In genomic region chr2:23628926-23629325, GRCh38 we compare ENCODE assay signal across 23 cellular contexts.
DNase-seq lines count a peak whose midpoint lies in the region; ATAC-seq and TF ChIP-seq lines count a peak whose summit lies in the region.
"Had no signal": no experiment of that assay in that cellular context is flagged by ENCODE, and none has a peak within 500 bp of the region (broad histone marks: within the 10 kb centered on the region; RNA-seq: fewer than 3 reads in every experiment).

No MANE protein-coding gene starts in this region.

- no peak overlapping the region for H3K4me2 ChIP-seq in DND-41 (ENCODE audit: insufficient read depth, low read length)
- H3K4me2 ChIP-seq in trophoblast cell (ENCODE audit: low read length): no peak overlapping the region

- no peak for TF ChIP-seq POLR2A in prostate gland (IDR thresholded peaks at IDR 0.05)

- peaks cover 5% of the 10 kb centered on the region for H3K27me3 Mint-ChIP-seq in brain
- no peaks in the 10 kb centered on the region for H3K27me3 Mint-ChIP-seq in naive thymus-derived CD4-positive, alpha-beta T cell
- no peaks in the 10 kb centered on the region for H3K27me3 Mint-ChIP-seq in activated T-cell treated with anti-CD3 and anti-CD28 coated beads, Interleukin-2, amount 50 U/mL, for 72 hours (ENCODE audit: low read depth)
- H3K27me3 Mint-ChIP-seq: CD4-positive, alpha-beta T cell; IgD-negative memory B cell had no signal

- peaks cover 77% of the 10 kb centered on the region for H3K4me1 Mint-ChIP-seq in brain
- H3K4me1 Mint-ChIP-seq in naive thymus-derived CD4-positive, alpha-beta T cell: peaks cover 0 to 17% (median 0%) of the 10 kb centered on the region in 7 donors
- H3K4me1 Mint-ChIP-seq in activated T-cell treated with anti-CD3 and anti-CD28 coated beads, Interleukin-2, amount 50 U/mL, for 72 hours (ENCODE audit: low read depth): no peaks in the 10 kb centered on the region

- no CpG with 5 or more reads among the region's 23 CpGs for WGBS in trophoblast cell (ENCODE audit: extremely low coverage, insufficient coverage, insufficient read length)
- 65% methylated on average over 23 of the region's 23 CpGs for WGBS in prostate gland

- H2AFZ ChIP-seq in DND-41 (ENCODE audit: low read depth, low read length) (no peak overlapping the region), trophoblast cell (ENCODE audit: insufficient read depth, low read length, poor library complexity) (no peak overlapping the region)

- CTCF ChIA-PET in naive thymus-derived CD4-positive, alpha-beta T cell (lab: Charles Lee): no interaction called here

- H4K8ac ChIP-seq in trophoblast cell (ENCODE audit: low read depth, low read length): no peak overlapping the region

- H3K9me3 ChIP-seq in DND-41 (ENCODE audit: insufficient read depth, low read length, severe bottlenecking) (peaks cover 4% of the 10 kb centered on the region), trophoblast cell (ENCODE audit: insufficient read depth, low read depth, low read length) (no peaks in the 10 kb centered on the region), prostate gland (no peaks in the 10 kb centered on the region)
- H3K9me3 ChIP-seq in naive thymus-derived CD4-positive, alpha-beta T cell (ENCODE audit: control insufficient read depth in 2 of 3, low read length in 3 of 3): peaks cover 0 to 6% (median 0%) of the 10 kb centered on the region in 3 experiments

- DNase-seq in DND-41 (peak; percentile 30), trophoblast cell (no peak), prostate gland (ENCODE audit: low spot score) (no peak), cerebellar cortex (ENCODE audit: low spot score) (no peak)
- DNase-seq in naive thymus-derived CD4-positive, alpha-beta T cell: no peak
- no peak for DNase-seq in activated CD4-positive, alpha-beta T cell treated with anti-CD3 and anti-CD28 coated beads, Interleukin-2, amount 50 U/mL, for 48 hours
- DNase-seq in activated T-cell treated with anti-CD3 and anti-CD28 coated beads, Interleukin-2, amount 50 U/mL, for 72 hours: no peak
- DNase-seq: BE2C; CD4-positive, alpha-beta T cell; Kasumi-1; MM.1S; NCI-H1092; NCI-H146; NCI-H2029 treated with DMSO at 0.1 percent for 48 hours; NCI-H2171; NCI-H446 treated with DMSO at 0.1 percent for 48 hours; NCI-H748 treated with DMSO at 0.1 percent for 48 hours; NK-92 treated with Interleukin-12 subunit alpha and Interleukin-12 subunit beta, amount 100 ng/mL, for 24 hours; Peyer's patch had no signal

- H4K12ac ChIP-seq in trophoblast cell (ENCODE audit: low read depth, low read length): peak overlapping the region; percentile 68

- H3K9me3 Mint-ChIP-seq in brain: peaks cover 0 to 6% (median 3%) of the 10 kb centered on the region in 5 experiments
- H3K9me3 Mint-ChIP-seq in naive thymus-derived CD4-positive, alpha-beta T cell: peaks cover 0 to 8% (median 4%) of the 10 kb centered on the region in 11 donors
- peaks cover 0 to 5% of the 10 kb centered on the region in 2 donors for H3K9me3 Mint-ChIP-seq in activated T-cell treated with anti-CD3 and anti-CD28 coated beads, Interleukin-2, amount 50 U/mL, for 72 hours

- peak overlapping the region; percentile 15 for H2BK12ac ChIP-seq in trophoblast cell (ENCODE audit: low read length)

- peaks cover 6% of the 10 kb centered on the region for H3K79me1 ChIP-seq in trophoblast cell (ENCODE audit: low read length)

- peak overlapping the region; percentile 66 for H3K18ac ChIP-seq in trophoblast cell (ENCODE audit: low read length)

- H3K9ac ChIP-seq in DND-41 (ENCODE audit: low read depth, low read length) (no peak overlapping the region), trophoblast cell (ENCODE audit: low read length) (no peak overlapping the region)

- TF ChIP-seq CTCF in DND-41 (IDR thresholded peaks at IDR 0.05; ENCODE audit: borderline replicate concordance, extremely low read depth, low read length, poor library complexity, severe bottlenecking) (no peak), brain (conservative IDR thresholded peaks at IDR 0.05) (no peak), prostate gland (IDR thresholded peaks at IDR 0.05) (no peak)

- no peak overlapping the region for H2BK120ac ChIP-seq in trophoblast cell (ENCODE audit: insufficient read depth, low read length, poor library complexity)

- H3K79me2 ChIP-seq in DND-41 (ENCODE audit: insufficient read depth, low read length): no peaks in the 10 kb centered on the region
- no peaks in the 10 kb centered on the region for H3K79me2 ChIP-seq in trophoblast cell (ENCODE audit: control insufficient read depth, insufficient read depth, low read length, poor library complexity)

- no peak overlapping the region for H3K23ac ChIP-seq in trophoblast cell (ENCODE audit: low read length)

- peak overlapping the region in 1 of 5 experiments; percentile 53 for H3K4me3 Mint-ChIP-seq in brain
- no peak overlapping the region for H3K4me3 Mint-ChIP-seq in naive thymus-derived CD4-positive, alpha-beta T cell
- H3K4me3 Mint-ChIP-seq in activated T-cell treated with anti-CD3 and anti-CD28 coated beads, Interleukin-2, amount 50 U/mL, for 72 hours: no peak overlapping the region
- H3K4me3 Mint-ChIP-seq: CD4-positive, alpha-beta T cell; IgD-negative memory B cell had no signal

- peak overlapping the region; percentile 6 for H3K4ac ChIP-seq in trophoblast cell (ENCODE audit: low read depth, low read length)

- peak overlapping the region; percentile 9 for H3K14ac ChIP-seq in trophoblast cell (ENCODE audit: low read length)

- H3K4me3 ChIP-seq in DND-41 (ENCODE audit: low read depth in 1 of 2, low read length in 2 of 2) (no peak overlapping the region), trophoblast cell (ENCODE audit: low read depth, low read length) (no peak overlapping the region), prostate gland (no peak overlapping the region)
- no peak overlapping the region for H3K4me3 ChIP-seq in naive thymus-derived CD4-positive, alpha-beta T cell (ENCODE audit: low read length)
- H3K4me3 ChIP-seq: Peyer's patch had no signal

- H3K36me3 ChIP-seq in DND-41 (ENCODE audit: insufficient read depth, low read length) (no peaks in the 10 kb centered on the region), trophoblast cell (ENCODE audit: control insufficient read depth in 1 of 2, insufficient read depth in 2 of 2, low read length in 2 of 2) (no peaks in the 10 kb centered on the region), prostate gland (no peaks in the 10 kb centered on the region)
- H3K36me3 ChIP-seq in naive thymus-derived CD4-positive, alpha-beta T cell (ENCODE audit: control insufficient read depth in 2 of 3, insufficient read depth in 3 of 3, low read length in 3 of 3): no peaks in the 10 kb centered on the region
- H3K36me3 ChIP-seq: BE2C, Peyer's patch had no signal

- H3K27me3 ChIP-seq in DND-41 (ENCODE audit: insufficient read depth, low read length, poor library complexity): no peaks in the 10 kb centered on the region
- H3K27me3 ChIP-seq in naive thymus-derived CD4-positive, alpha-beta T cell (ENCODE audit: control insufficient read depth in 2 of 2, insufficient read depth in 2 of 2, low read length in 2 of 2): no peaks in the 10 kb centered on the region
- no peaks in the 10 kb centered on the region for H3K27me3 ChIP-seq in trophoblast cell (ENCODE audit: insufficient read depth, low read length)
- H3K27me3 ChIP-seq in prostate gland (replicated peaks; ENCODE audit: insufficient read depth): no peaks in the 10 kb centered on the region
- H3K27me3 ChIP-seq: BE2C, Peyer's patch had no signal

- H3K36me3 Mint-ChIP-seq in brain: no peaks in the 10 kb centered on the region
- peaks cover 0 to 8% (median 5%) of the 10 kb centered on the region in 5 donors for H3K36me3 Mint-ChIP-seq in naive thymus-derived CD4-positive, alpha-beta T cell
- H3K36me3 Mint-ChIP-seq in activated T-cell treated with anti-CD3 and anti-CD28 coated beads, Interleukin-2, amount 50 U/mL, for 72 hours (ENCODE audit: insufficient read depth in 2 of 2): no peaks in the 10 kb centered on the region
- H3K36me3 Mint-ChIP-seq: IgD-negative memory B cell had no signal

- intact Hi-C loops in naive thymus-derived CD4-positive, alpha-beta T cell (cut with micrococcal nuclease): no loop called here
- intact Hi-C loops in prostate gland (cut with DNase I): loop anchor here (10.0 kb wide), 1 partner anchor 126 kb away; no protein-coding TSS in a partner anchor

- H2BK5ac ChIP-seq in trophoblast cell (ENCODE audit: low read depth, low read length, poor library complexity): no peak overlapping the region

- H4K91ac ChIP-seq in trophoblast cell (ENCODE audit: low read depth, low read length): peak overlapping the region; percentile 76

- POLR2A ChIA-PET in naive thymus-derived CD4-positive, alpha-beta T cell (lab: Charles Lee): no interaction called here

- H3K4me1 ChIP-seq in DND-41 (ENCODE audit: insufficient read depth, low read length): no peaks in the 10 kb centered on the region
- no peaks in the 10 kb centered on the region for H3K4me1 ChIP-seq in naive thymus-derived CD4-positive, alpha-beta T cell (ENCODE audit: control insufficient read depth in 2 of 2, insufficient read depth in 2 of 2, low read length in 2 of 2)
- peaks cover 4 to 15% of the 10 kb centered on the region in 2 experiments for H3K4me1 ChIP-seq in trophoblast cell (ENCODE audit: control insufficient read depth in 1 of 2, insufficient read depth in 2 of 2, low read length in 2 of 2)
- no peaks in the 10 kb centered on the region for H3K4me1 ChIP-seq in prostate gland (replicated peaks)
- H3K4me1 ChIP-seq: BE2C, Peyer's patch had no signal

- no peaks in the 10 kb centered on the region for H4K20me1 ChIP-seq in DND-41 (ENCODE audit: insufficient read depth, low read length)

- no peak overlapping the region for H3K27ac ChIP-seq in DND-41 (ENCODE audit: low read length)
- H3K27ac ChIP-seq in naive thymus-derived CD4-positive, alpha-beta T cell (ENCODE audit: low read depth, low read length): no peak overlapping the region
- H3K27ac ChIP-seq in trophoblast cell (ENCODE audit: low read depth, low read length): no peak overlapping the region
- H3K27ac ChIP-seq in prostate gland: no peak overlapping the region
- H3K27ac ChIP-seq: Peyer's patch had no signal

- H3K27ac Mint-ChIP-seq in brain: peak overlapping the region in 3 of 5 experiments; percentile 8 to 85 (median 20)
- H3K27ac Mint-ChIP-seq in naive thymus-derived CD4-positive, alpha-beta T cell: no peak overlapping the region
- H3K27ac Mint-ChIP-seq in activated T-cell treated with anti-CD3 and anti-CD28 coated beads, Interleukin-2, amount 50 U/mL, for 72 hours: no peak overlapping the region
- H3K27ac Mint-ChIP-seq: CD4-positive, alpha-beta T cell; IgD-negative memory B cell had no signal

- H2AK5ac ChIP-seq in trophoblast cell (ENCODE audit: low read length): peak overlapping the region; percentile 61

- ATAC-seq in DND-41 (ENCODE audit: insufficient read depth, low read depth): peak; percentile 65
- ATAC-seq in naive thymus-derived CD4-positive, alpha-beta T cell: peak; percentile 14
- ATAC-seq in activated T-cell treated with anti-CD3 and anti-CD28 coated beads, Interleukin-2, amount 50 U/mL, for 72 hours (replicated peaks in 1 of 2): no peak
- ATAC-seq: HCT116, Right ventricle myocardium inferior had no signal

Comparison
In these comparisons a context has a peak if more than half of its experiments do, and no peak if none do; other contexts are left out.
1. ATAC-seq: peak in DND-41 (single experiment) and naive thymus-derived CD4-positive, alpha-beta T cell (single experiment); none in activated T-cell treated with anti-CD3 and anti-CD28 coated beads, Interleukin-2, amount 50 U/mL, for 72 hours (0 of 2).
2. H3K27ac Mint-ChIP-seq: peak in brain (3 of 5); none in naive thymus-derived CD4-positive, alpha-beta T cell (0 of 9) and activated T-cell treated with anti-CD3 and anti-CD28 coated beads, Interleukin-2, amount 50 U/mL, for 72 hours (single experiment).